Comparison of ENCODE assay signal across 1 cellular context in the genomic region with DNA sequence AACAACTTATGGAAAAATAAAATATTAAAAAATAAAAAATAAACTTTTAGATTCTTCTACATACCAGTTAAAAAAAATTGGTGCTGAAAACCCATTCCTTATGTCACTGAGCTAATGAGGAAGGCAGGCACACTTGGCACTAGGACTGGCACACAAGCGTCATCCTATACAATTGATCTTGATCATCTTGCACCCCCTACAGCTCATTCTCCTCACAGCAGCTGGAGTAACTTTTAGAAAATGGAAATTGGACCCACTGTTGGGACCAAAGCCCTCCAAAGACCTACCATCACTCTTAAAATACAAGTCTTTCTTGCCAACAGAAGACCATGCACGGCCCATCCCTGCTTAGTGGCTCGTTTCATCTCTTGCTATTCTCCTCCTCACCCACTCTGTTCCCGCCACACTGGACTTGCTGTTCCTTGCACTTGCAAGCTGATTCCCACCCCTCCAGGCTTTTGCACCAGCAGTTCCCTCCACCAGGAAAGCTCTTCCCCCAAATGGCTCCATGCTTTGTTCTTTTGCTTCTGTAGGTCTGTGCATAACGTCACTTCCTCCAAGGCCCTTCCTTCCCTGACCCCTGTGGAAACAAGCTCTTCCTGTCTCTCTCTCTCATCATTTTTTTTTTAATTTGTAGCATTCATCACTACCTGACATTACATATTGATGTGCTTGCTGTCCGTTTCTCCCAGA.
TF ChIP-seq lines count a peak whose summit lies in the region.

No MANE protein-coding gene starts in this region.

TF ChIP-seq in HepG2, 621 proteins besides CTCF, POLR2A, EP300 and RAD21:
- TF ChIP-seq ISX (CRISPR knock-in tag; conservative IDR thresholded peaks at IDR 0.05) (no peak), XRCC5 (optimal IDR thresholded peaks at IDR 0.05; ENCODE audit: low read length) (peak; percentile 8), ZNF746 (CRISPR knock-in tag; IDR thresholded peaks at IDR 0.05) (no peak), POLR2G (IDR thresholded peaks at IDR 0.05; ENCODE audit: low read depth, low read length) (0 out of 2 replicates have a peak, but pooled peaks have one; percentile 25), ZFP62 (CRISPR knock-in tag; IDR thresholded peaks at IDR 0.05) (no peak), STAG1 (CRISPR knock-in tag; IDR thresholded peaks at IDR 0.05) (0 out of 2 replicates have a peak, but pooled peaks have one; percentile 5), PRMT3 (CRISPR knock-in tag; IDR thresholded peaks at IDR 0.05; ENCODE audit: borderline replicate concordance, low read depth) (no peak)
- TF ChIP-seq, protein P1, sequence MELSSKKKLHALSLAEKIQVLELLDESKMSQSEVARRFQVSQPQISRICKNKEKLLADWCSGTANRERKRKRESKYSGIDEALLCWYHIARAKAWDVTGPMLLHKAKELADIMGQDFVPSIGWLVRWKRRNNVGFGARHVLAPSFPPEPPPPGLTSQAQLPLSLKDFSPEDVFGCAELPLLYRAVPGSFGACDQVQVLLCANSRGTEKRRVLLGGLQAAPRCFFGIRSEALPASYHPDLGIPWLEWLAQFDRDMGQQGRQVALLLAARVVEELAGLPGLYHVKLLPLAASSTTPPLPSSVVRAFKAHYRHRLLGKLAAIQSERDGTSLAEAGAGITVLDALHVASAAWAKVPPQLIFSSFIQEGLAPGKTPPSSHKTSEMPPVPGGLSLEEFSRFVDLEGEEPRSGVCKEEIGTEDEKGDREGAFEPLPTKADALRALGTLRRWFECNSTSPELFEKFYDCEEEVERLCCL (CRISPR knock-in tag; IDR thresholded peaks at IDR 0.05; ENCODE audit: borderline replicate concordance) = no peak
